17 cellular contexts compared by ENCODE assay signal in genomic region chr17:63173903-63174302, GRCh38.
DNase-seq lines count a peak whose midpoint lies in the region; FAIRE-seq and TF ChIP-seq lines count a peak whose summit lies in the region.
"Had no signal": no experiment of that assay in that cellular context is flagged by ENCODE, and none has a peak within 500 bp of the region (broad histone marks: within the 10 kb centered on the region; RNA-seq: fewer than 3 reads in every experiment).

No MANE protein-coding gene starts in this region.

- H3K4me2 ChIP-seq in mammary epithelial cell (ENCODE audit: insufficient read depth, low read depth, low read length) (no peak overlapping the region), astrocyte (ENCODE audit: low read length) (no peak overlapping the region)

- H3K9me3 Mint-ChIP-seq in astrocyte (ENCODE audit: unreplicated experiment): no peaks in the 10 kb centered on the region

- DNase-seq in mammary epithelial cell (peak; percentile 9), breast epithelium (ENCODE audit: low spot score in 2 of 2) (no peak), astrocyte (ENCODE audit: low read depth) (peak; percentile 62), fibroblast of mammary gland (ENCODE audit: low read depth) (peak; percentile 49), NOMO-1 treated with dmso at 0.1 percent for 144 hours (lab: John Stamatoyannopoulos, UW; ENCODE audit: unreplicated experiment) (no peak), NCI-H2081 (lab: John Stamatoyannopoulos, UW) (no peak), RCC 7860 (ENCODE audit: low spot score) (no peak)
- no peak for DNase-seq in effector CD4-positive, alpha-beta T cell
- DNase-seq: C1 segment of cervical spinal cord, DMS53, KG1, NCI-H1092, NCI-H187 treated with DMSO at 0.1 percent for 48 hours, NCI-H524 treated with DMSO at 0.1 percent for 48 hours, SHP77 had no signal

- H3K27ac ChIP-seq in mammary epithelial cell (ENCODE audit: insufficient read depth, low read depth, low read length) (no peak overlapping the region), breast epithelium (no peak overlapping the region), astrocyte (ENCODE audit: low read depth, low read length) (peak overlapping the region; percentile 7)
- H3K27ac ChIP-seq: HL-60 had no signal

- dilution Hi-C loops in mammary epithelial cell (cut with HindIII; ENCODE audit: low sequenced_read_pairs): no loop called here

- H3K4me1 ChIP-seq in mammary epithelial cell (ENCODE audit: insufficient read depth, low read length) (no peaks in the 10 kb centered on the region), breast epithelium (no peaks in the 10 kb centered on the region), astrocyte (ENCODE audit: insufficient read depth, low read length) (peaks cover 15% of the 10 kb centered on the region)

- no peak overlapping the region for H3K27ac Mint-ChIP-seq in astrocyte (ENCODE audit: unreplicated experiment)

- peaks cover 4% of the 10 kb centered on the region for H4K20me1 ChIP-seq in mammary epithelial cell (ENCODE audit: insufficient read depth, low read length)
- H4K20me1 ChIP-seq in astrocyte (ENCODE audit: insufficient read depth, low read length): no peaks in the 10 kb centered on the region

- BruUV-seq in mammary epithelial cell (replicated peaks; lab: Mats Ljungman, UMichigan): no TSS peak

- WGBS in mammary epithelial cell (ENCODE audit: low coverage, missing lambda C conversion rate): 67% methylated on average over 1 of the region's 1 CpG

- TF ChIP-seq CTCF in mammary epithelial cell (conservative IDR thresholded peaks at IDR 0.05 in 1 of 2, IDR thresholded peaks at IDR 0.05 in 1 of 2; ENCODE audit: extremely low read depth in 1 of 2, insufficient read depth in 1 of 2, low read depth in 1 of 2, low read length in 2 of 2) (no peak), breast epithelium (IDR thresholded peaks at IDR 0.05) (no peak), astrocyte (IDR thresholded peaks at IDR 0.05; ENCODE audit: insufficient read depth, low read depth, low read length) (no peak), fibroblast of mammary gland (conservative IDR thresholded peaks at IDR 0.05; ENCODE audit: control insufficient read depth, insufficient read depth, low read depth, low read length) (no peak)

- intact Hi-C loops in mammary epithelial cell (cut with micrococcal nuclease): no loop called here
- intact Hi-C loops in breast epithelium (cut with DNase I; ENCODE audit: low total_unique reads): no loop called here

- CTCF ChIA-PET in mammary epithelial cell (lab: Charles Lee; ENCODE audit: low non-redundant PET): no interaction called here

- no peak for TF ChIP-seq POLR2A in breast epithelium (IDR thresholded peaks at IDR 0.05)

- peaks cover 10% of the 10 kb centered on the region for H3K4me1 Mint-ChIP-seq in astrocyte (ENCODE audit: low read depth, unreplicated experiment)

- H3K27me3 ChIP-seq in mammary epithelial cell (ENCODE audit: insufficient read depth, low read length): no peaks in the 10 kb centered on the region
- no peaks in the 10 kb centered on the region for H3K27me3 ChIP-seq in breast epithelium
- H3K27me3 ChIP-seq in astrocyte (ENCODE audit: insufficient read depth, low read length): no peaks in the 10 kb centered on the region

- H3K9ac ChIP-seq in mammary epithelial cell (ENCODE audit: insufficient read depth, low read length): no peak overlapping the region
- no peak overlapping the region for H3K9ac ChIP-seq in astrocyte (ENCODE audit: low read length)

- H3K4me3 ChIP-seq in mammary epithelial cell (replicated peaks in 1 of 3; ENCODE audit: insufficient read depth in 1 of 3, low read depth in 2 of 3, low read length in 3 of 3) (no peak overlapping the region), breast epithelium (no peak overlapping the region), astrocyte (ENCODE audit: insufficient read depth, low read depth, low read length) (no peak overlapping the region), fibroblast of mammary gland (ENCODE audit: control insufficient read depth, low read depth, low read length) (no peak overlapping the region)
- H3K4me3 ChIP-seq: HAP-1 had no signal

- H3K9me3 ChIP-seq in mammary epithelial cell (replicated peaks; ENCODE audit: insufficient read depth, low read length) (no peaks in the 10 kb centered on the region), breast epithelium (no peaks in the 10 kb centered on the region), astrocyte (ENCODE audit: insufficient read depth, low read depth, low read length) (no peaks in the 10 kb centered on the region)

- H3K79me2 ChIP-seq in mammary epithelial cell (ENCODE audit: insufficient read depth, low read length): peaks cover 30% of the 10 kb centered on the region
- H3K79me2 ChIP-seq in astrocyte (ENCODE audit: insufficient read depth, low read length): peaks cover 17% of the 10 kb centered on the region

- H3K36me3 ChIP-seq in mammary epithelial cell (ENCODE audit: insufficient read depth, low read length) (no peaks in the 10 kb centered on the region), breast epithelium (no peaks in the 10 kb centered on the region), astrocyte (ENCODE audit: insufficient read depth, low read length) (no peaks in the 10 kb centered on the region)
- H3K36me3 ChIP-seq: HAP-1 had no signal

- H3K4me3 Mint-ChIP-seq in astrocyte (ENCODE audit: unreplicated experiment): no peak overlapping the region

- peaks cover 4% of the 10 kb centered on the region for H3K36me3 Mint-ChIP-seq in astrocyte (ENCODE audit: low read depth, unreplicated experiment)

- FAIRE-seq in astrocyte (lab: Jason Lieb, UNC) (no peak), RCC 7860 (lab: Jason Lieb, UNC) (no peak)

- no peak overlapping the region for H2AFZ ChIP-seq in mammary epithelial cell (ENCODE audit: low read depth, low read length)
- H2AFZ ChIP-seq in astrocyte (ENCODE audit: low read depth, low read length): no peak overlapping the region

- in situ Hi-C loops in mammary epithelial cell (cut with MboI; ENCODE audit: low sequenced_read_pairs in 2 of 2): no loop called here

- no peaks in the 10 kb centered on the region for H3K27me3 Mint-ChIP-seq in astrocyte (ENCODE audit: low read depth, unreplicated experiment)

Comparison
In these comparisons a context has a peak if more than half of its experiments do, and no peak if none do; other contexts are left out.
1. DNase-seq: peak in mammary epithelial cell (single experiment), astrocyte (single experiment) and fibroblast of mammary gland (single experiment); none in breast epithelium (0 of 2), effector CD4-positive, alpha-beta T cell (single experiment), NOMO-1 treated with dmso at 0.1 percent for 144 hours (single experiment), NCI-H2081 (0 of 2) and RCC 7860 (single experiment).